Comparison of ENCODE assay signal across 24 cellular contexts in the genomic region with DNA sequence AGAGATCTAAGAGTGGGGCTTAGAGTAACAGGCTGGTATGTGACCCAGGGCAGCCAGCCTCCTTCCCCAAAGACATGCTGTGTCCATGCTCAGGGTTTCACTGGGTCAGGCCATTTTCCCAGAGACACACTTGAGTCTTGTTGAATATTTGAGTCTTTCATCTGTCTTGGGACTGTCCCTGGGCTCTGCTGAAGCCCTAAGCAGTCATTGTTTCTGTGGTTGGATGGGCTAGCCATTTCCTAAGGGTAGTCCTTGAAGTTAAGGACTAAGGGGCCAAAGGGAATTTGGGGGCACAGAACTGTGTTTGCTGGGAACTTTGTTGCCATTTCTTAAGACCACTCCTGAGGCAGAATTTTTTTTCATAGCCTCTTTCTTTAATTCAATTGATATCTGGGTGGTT.
DNase-seq lines count a peak whose midpoint lies in the region; ATAC-seq and TF ChIP-seq lines count a peak whose summit lies in the region.
"Had no signal": no experiment of that assay in that cellular context is flagged by ENCODE, and none has a peak within 500 bp of the region (broad histone marks: within the 10 kb centered on the region; RNA-seq: fewer than 3 reads in every experiment).

No MANE protein-coding gene starts in this region.

- no peak for DNase-seq in activated CD4-positive, alpha-beta T cell treated with anti-CD3 and anti-CD28 coated beads for 36 hours
- no peak for DNase-seq in activated CD4-positive, alpha-beta T cell treated with anti-CD3 and anti-CD28 coated beads, Interleukin-2, amount 50 U/mL, for 1 hour
- no peak for DNase-seq in natural killer cell treated with Interleukin-12 subunit alpha and Interleukin-12 subunit beta and Interleukin-15 and Interleukin-18, amount 100 ng/mL, for 72 hours (ENCODE audit: low spot score)
- no peak for DNase-seq in prostate gland (ENCODE audit: low spot score)
- DNase-seq in right atrium auricular region (ENCODE audit: low spot score), result no peak
- no peak for DNase-seq in left lobe of liver (ENCODE audit: low spot score)
- DNase-seq: 8988T; activated CD4-positive, alpha-beta T cell treated with anti-CD3 and anti-CD28 coated beads for 48 hours; amniotic stem cell; BE2C; foreskin fibroblast; H9; mammary epithelial cell; NCI-H1694; NCI-H226; stomach had no signal

- H3K9me3 Mint-ChIP-seq in activated CD4-positive, alpha-beta T cell treated with anti-CD3 and anti-CD28 coated beads for 36 hours (ENCODE audit: low read depth), result no peaks in the 10 kb centered on the region
- H3K9me3 Mint-ChIP-seq in activated T-helper 17 cell treated with anti-CD3 and anti-CD28 coated beads, Interleukin-2, amount 50 U/mL, for 72 hours, result no peaks in the 10 kb centered on the region
- H3K9me3 Mint-ChIP-seq in natural killer cell treated with Interleukin-12 subunit alpha and Interleukin-12 subunit beta and Interleukin-15 and Interleukin-18, amount 100 ng/mL, for 72 hours, result no peaks in the 10 kb centered on the region
- H3K9me3 Mint-ChIP-seq: H9, type B pancreatic cell had no signal

- ATAC-seq in activated CD4-positive, alpha-beta T cell treated with anti-CD3 and anti-CD28 coated beads for 36 hours, result peak; percentile 33
- ATAC-seq in HG02610 (IDR thresholded peaks at IDR 0.05; ENCODE audit: unreplicated experiment) (peak; percentile 23), left lobe of liver (no peak)
- ATAC-seq in activated T-helper 17 cell treated with anti-CD3 and anti-CD28 coated beads, Interleukin-2, amount 50 U/mL, for 72 hours (replicated peaks), result peak; percentile 72
- no peak for ATAC-seq in natural killer cell treated with Interleukin-12 subunit alpha and Interleukin-12 subunit beta and Interleukin-15 and Interleukin-18, amount 100 ng/mL, for 72 hours
- ATAC-seq: HepG2 had no signal

- CTCF ChIA-PET in activated CD4-positive, alpha-beta T cell treated with anti-CD3 and anti-CD28 coated beads for 36 hours (lab: Charles Lee), result interaction anchor here (0.6 to 1.4 kb wide), 3 partner anchors 9 to 639 kb away, joined by 3 to 7 read pairs (median 3); no protein-coding TSS in a partner anchor

- POLR2A ChIA-PET in activated CD4-positive, alpha-beta T cell treated with anti-CD3 and anti-CD28 coated beads for 36 hours (lab: Charles Lee), result no interaction called here

- H3K27me3 ChIP-seq in prostate gland (replicated peaks; ENCODE audit: insufficient read depth) (no peaks in the 10 kb centered on the region), right atrium auricular region (no peaks in the 10 kb centered on the region)
- H3K27me3 ChIP-seq: BE2C, cardiac muscle cell, hepatocyte, stomach had no signal

- H3K27ac Mint-ChIP-seq in activated CD4-positive, alpha-beta T cell treated with anti-CD3 and anti-CD28 coated beads for 36 hours, result peak overlapping the region; percentile 82
- peak overlapping the region; percentile 89 for H3K27ac Mint-ChIP-seq in activated T-helper 17 cell treated with anti-CD3 and anti-CD28 coated beads, Interleukin-2, amount 50 U/mL, for 72 hours
- H3K27ac Mint-ChIP-seq in natural killer cell treated with Interleukin-12 subunit alpha and Interleukin-12 subunit beta and Interleukin-15 and Interleukin-18, amount 100 ng/mL, for 72 hours, result peak overlapping the region; percentile 86 to 97
- H3K27ac Mint-ChIP-seq: type B pancreatic cell had no signal

- H3K27me3 Mint-ChIP-seq in activated CD4-positive, alpha-beta T cell treated with anti-CD3 and anti-CD28 coated beads for 36 hours, result no peaks in the 10 kb centered on the region
- H3K27me3 Mint-ChIP-seq in activated T-helper 17 cell treated with anti-CD3 and anti-CD28 coated beads, Interleukin-2, amount 50 U/mL, for 72 hours, result no peaks in the 10 kb centered on the region
- H3K27me3 Mint-ChIP-seq in natural killer cell treated with Interleukin-12 subunit alpha and Interleukin-12 subunit beta and Interleukin-15 and Interleukin-18, amount 100 ng/mL, for 72 hours, result no peaks in the 10 kb centered on the region
- H3K27me3 Mint-ChIP-seq: type B pancreatic cell had no signal

- no peak for TF ChIP-seq POLR2A in prostate gland (IDR thresholded peaks at IDR 0.05)

- TF ChIP-seq CTCF in prostate gland (IDR thresholded peaks at IDR 0.05) (no peak), right atrium auricular region (IDR thresholded peaks at IDR 0.05) (no peak)

- H3K4me3 Mint-ChIP-seq in activated CD4-positive, alpha-beta T cell treated with anti-CD3 and anti-CD28 coated beads for 36 hours, result no peak overlapping the region
- peak overlapping the region; percentile 79 for H3K4me3 Mint-ChIP-seq in activated T-helper 17 cell treated with anti-CD3 and anti-CD28 coated beads, Interleukin-2, amount 50 U/mL, for 72 hours
- H3K4me3 Mint-ChIP-seq in natural killer cell treated with Interleukin-12 subunit alpha and Interleukin-12 subunit beta and Interleukin-15 and Interleukin-18, amount 100 ng/mL, for 72 hours, result peak overlapping the region; percentile 90
- H3K4me3 Mint-ChIP-seq: H9, type B pancreatic cell had no signal

- H3K4me3 ChIP-seq in prostate gland (no peak overlapping the region), right atrium auricular region (no peak overlapping the region)
- H3K4me3 ChIP-seq: cardiac muscle cell, hepatocyte, stomach had no signal

- H3K9me3 ChIP-seq in prostate gland (no peaks in the 10 kb centered on the region), right atrium auricular region (no peaks in the 10 kb centered on the region)
- H3K9me3 ChIP-seq: BE2C, stomach had no signal

- H3K4me1 ChIP-seq in prostate gland (replicated peaks) (no peaks in the 10 kb centered on the region), right atrium auricular region (peaks cover 0 to 30% of the 10 kb centered on the region in 2 donors)

- peaks cover 51% of the 10 kb centered on the region for H3K4me1 Mint-ChIP-seq in activated CD4-positive, alpha-beta T cell treated with anti-CD3 and anti-CD28 coated beads for 36 hours
- H3K4me1 Mint-ChIP-seq in activated T-helper 17 cell treated with anti-CD3 and anti-CD28 coated beads, Interleukin-2, amount 50 U/mL, for 72 hours, result peaks cover 39% of the 10 kb centered on the region
- peaks cover 61 to 64% of the 10 kb centered on the region in 2 donors for H3K4me1 Mint-ChIP-seq in natural killer cell treated with Interleukin-12 subunit alpha and Interleukin-12 subunit beta and Interleukin-15 and Interleukin-18, amount 100 ng/mL, for 72 hours (ENCODE audit: low read depth in 2 of 2)

- H3K27ac ChIP-seq in prostate gland (no peak overlapping the region), right atrium auricular region (no peak overlapping the region)
- H3K27ac ChIP-seq: cardiac muscle cell, epithelial cell of prostate, hepatocyte, parathyroid adenoma had no signal

- H3K36me3 ChIP-seq in prostate gland (no peaks in the 10 kb centered on the region), right atrium auricular region (no peaks in the 10 kb centered on the region)
- H3K36me3 ChIP-seq: BE2C had no signal

- intact Hi-C loops in activated CD4-positive, alpha-beta T cell treated with anti-CD3 and anti-CD28 coated beads for 36 hours (cut with DNase I, micrococcal nuclease), result loop anchor here (5.0 to 10.0 kb wide), 2 partner anchors 508 to 511 kb away; no protein-coding TSS in a partner anchor
- intact Hi-C loops in prostate gland (cut with DNase I), result no loop called here

- H3K36me3 Mint-ChIP-seq in activated CD4-positive, alpha-beta T cell treated with anti-CD3 and anti-CD28 coated beads for 36 hours (ENCODE audit: low read depth), result peaks cover 15% of the 10 kb centered on the region
- H3K36me3 Mint-ChIP-seq in activated T-helper 17 cell treated with anti-CD3 and anti-CD28 coated beads, Interleukin-2, amount 50 U/mL, for 72 hours (ENCODE audit: low read depth), result no peaks in the 10 kb centered on the region
- H3K36me3 Mint-ChIP-seq in natural killer cell treated with Interleukin-12 subunit alpha and Interleukin-12 subunit beta and Interleukin-15 and Interleukin-18, amount 100 ng/mL, for 72 hours, result no peaks in the 10 kb centered on the region

Comparison
In these comparisons a context has a peak if more than half of its experiments do, and no peak if none do; other contexts are left out.
1. ATAC-seq: peak in activated CD4-positive, alpha-beta T cell treated with anti-CD3 and anti-CD28 coated beads for 36 hours (single experiment), HG02610 (single experiment) and activated T-helper 17 cell treated with anti-CD3 and anti-CD28 coated beads, Interleukin-2, amount 50 U/mL, for 72 hours (single experiment); none in natural killer cell treated with Interleukin-12 subunit alpha and Interleukin-12 subunit beta and Interleukin-15 and Interleukin-18, amount 100 ng/mL, for 72 hours (0 of 2) and left lobe of liver (single experiment).
2. Peak in every context shown above with its lines, with median percentiles within 50 percentile points of each other: H3K27ac Mint-ChIP-seq.